Comparison of ENCODE assay signal across 18 cellular contexts in genomic region chr9:85702881-85703280, GRCh38. TPM values are rescaled to one million over a fixed set of nuclear protein-coding genes. Genes with fewer than 3 reads are reported as not detected.
A peak's percentile ranks its signal among the peaks of the same experiment; 100 is the strongest.
DNase-seq lines count a peak whose midpoint lies in the region; FAIRE-seq and TF ChIP-seq lines count a peak whose summit lies in the region.
"Had no signal": no experiment of that assay in that cellular context is flagged by ENCODE, and none has a peak within 500 bp of the region (broad histone marks: within the 10 kb centered on the region; RNA-seq: fewer than 3 reads in every experiment).

No MANE protein-coding gene starts in this region.

- no peak overlapping the region for H3K4me3 Mint-ChIP-seq in nephron progenitor cell
- H3K4me3 Mint-ChIP-seq: HFFc6, mesothelial cell of epicardium, T-cell had no signal

- no peak for FAIRE-seq in frontal cortex (lab: Jason Lieb, UNC)
- FAIRE-seq: colon, GM18507 had no signal

- DNase-seq in CD1c-positive myeloid dendritic cell (ENCODE audit: extremely low spot score) (peak; percentile 39), NOMO-1 treated with dmso at 0.1 percent for 144 hours (lab: John Stamatoyannopoulos, UW; ENCODE audit: unreplicated experiment) (peak; percentile 11), fibroblast of gingiva (ENCODE audit: low read depth) (peak; percentile 21), nephron progenitor cell (no peak), frontal cortex (ENCODE audit: low spot score in 2 of 2) (no peak)
- no peak for DNase-seq in stimulated activated CD4-positive, alpha-beta T cell treated with anti-CD3 and anti-CD28 coated beads, Interleukin-12 subunit alpha, Interleukin-12 subunit beta, amount 100 ng/mL, for 4 hours
- no peak for DNase-seq in activated CD4-positive, alpha-beta T cell treated with anti-CD3 and anti-CD28 coated beads for 1 hour
- DNase-seq: activated CD4-positive, CD25-positive, alpha-beta regulatory T cell; HFFc6; NCI-H1105; NCI-H2171; RPMI8226; stimulated activated CD4-positive, alpha-beta T cell treated with anti-CD3 and anti-CD28 coated beads, Interleukin-1b, Interleukin-23, amount 100 ng/mL, for 48 hours; T-cell had no signal

- H3K4me1 Mint-ChIP-seq in nephron progenitor cell, result peaks cover 9% of the 10 kb centered on the region

- no peaks in the 10 kb centered on the region for H3K27me3 Mint-ChIP-seq in nephron progenitor cell (ENCODE audit: low read depth, poor library complexity)
- H3K27me3 Mint-ChIP-seq: T-cell had no signal

- H3K36me3 Mint-ChIP-seq in nephron progenitor cell (ENCODE audit: low read depth), result peaks cover 47% of the 10 kb centered on the region

- peak overlapping the region; percentile 61 for H3K27ac Mint-ChIP-seq in nephron progenitor cell
- H3K27ac Mint-ChIP-seq: activated T-helper 2 cell treated with anti-CD3 and anti-CD28 coated beads, Interferon-gamma antibody, Interleukin-2, Interleukin-4, amounts not matched to agents 10 μg/mL and 5 μg/mL and 100 μg/mL, durations not matched to agents 14 hours and 24 hours and 36 hours; HFFc6; mesothelial cell of epicardium had no signal

- H3K9me3 Mint-ChIP-seq in nephron progenitor cell, result peaks cover 12% of the 10 kb centered on the region
- H3K9me3 Mint-ChIP-seq: activated T-helper 2 cell treated with anti-CD3 and anti-CD28 coated beads, Interferon-gamma antibody, Interleukin-2, Interleukin-4, amounts not matched to agents 10 μg/mL and 5 μg/mL and 100 μg/mL, durations not matched to agents 14 hours and 24 hours and 36 hours; HFFc6; T-cell had no signal

- no peak for TF ChIP-seq CTCF in nephron progenitor cell (IDR thresholded peaks at IDR 0.05)

RNA-seq across cellular contexts. Expression of gene AGTPBP1, which starts 38.9 kb away (rescaled TPM):
- 418 TPM for total RNA-seq in frontal cortex

Comparison
In these comparisons a context has a peak if more than half of its experiments do, and no peak if none do; other contexts are left out.
1. DNase-seq: peak in CD1c-positive myeloid dendritic cell (single experiment), NOMO-1 treated with dmso at 0.1 percent for 144 hours (single experiment) and fibroblast of gingiva (single experiment); none in nephron progenitor cell (single experiment), stimulated activated CD4-positive, alpha-beta T cell treated with anti-CD3 and anti-CD28 coated beads, Interleukin-12 subunit alpha, Interleukin-12 subunit beta, amount 100 ng/mL, for 4 hours (single experiment), frontal cortex (0 of 2) and activated CD4-positive, alpha-beta T cell treated with anti-CD3 and anti-CD28 coated beads for 1 hour (single experiment).